15 cellular contexts compared by ENCODE assay signal in genomic region chr3:132556467-132557159, GRCh38. TPM values are rescaled to one million over a fixed set of nuclear protein-coding genes. Genes with fewer than 3 reads are reported as not detected.
DNase-seq lines count a peak whose midpoint lies in the region; ATAC-seq and TF ChIP-seq lines count a peak whose summit lies in the region.
"Had no signal": no experiment of that assay in that cellular context is flagged by ENCODE, and none has a peak within 500 bp of the region (broad histone marks: within the 10 kb centered on the region; RNA-seq: fewer than 3 reads in every experiment).

No MANE protein-coding gene starts in this region.

- H3K9me3 ChIP-seq in A673 (ENCODE audit: low read depth, low read length, poor library complexity, severe bottlenecking) = no peaks in the 10 kb centered on the region

- no peaks in the 10 kb centered on the region for H3K27me3 ChIP-seq in A673 (replicated peaks; ENCODE audit: insufficient read depth, low read depth, low read length, poor library complexity)

- H3K36me3 ChIP-seq in A673 (ENCODE audit: insufficient read depth, low read length, poor library complexity, severe bottlenecking) = no peaks in the 10 kb centered on the region

- TF ChIP-seq CTCF in A673 (conservative IDR thresholded peaks at IDR 0.05; ENCODE audit: low read depth, low read length) (no peak), omental fat pad (IDR thresholded peaks at IDR 0.05) (no peak), coronary artery (IDR thresholded peaks at IDR 0.05) (no peak)

- H3K4me3 ChIP-seq in A673 (ENCODE audit: low read depth, low read length, poor library complexity, severe bottlenecking) (no peak overlapping the region), coronary artery (no peak overlapping the region)

- no peak overlapping the region for H3K27ac ChIP-seq in A673 (ENCODE audit: low read depth, low read length, poor library complexity, severe bottlenecking)
- peak overlapping the region in 1 of 2 donors; percentile 36 for H3K27ac ChIP-seq in coronary artery

- DNase-seq in A673 (ENCODE audit: low spot score) (peak; percentile 35), SK-MEL-5 (ENCODE audit: low read depth, low spot score) (peak; percentile 11), Right ventricle myocardium superior (peak; percentile 78), omental fat pad (ENCODE audit: low spot score) (no peak), coronary artery (ENCODE audit: low spot score) (no peak), retina (no peak), hypothalamus (lab: John Stamatoyannopoulos, UW) (no peak)
- DNase-seq: activated CD4-positive, CD25-positive, alpha-beta regulatory T cell; NCI-H1048; stimulated activated naive CD4-positive, alpha-beta T cell treated with Interleukin-2 at 50 U/mL for 16 hours had no signal

- in situ Hi-C loops in SK-MEL-5 (cut with HindIII; ENCODE audit: low pct_unique_long_range_greater_than_20kb, low sequenced_read_pairs) = no loop called here

- POLR2A ChIA-PET in A673 (lab: Charles Lee; ENCODE audit: low non-redundant PET) = no interaction called here

- BruUV-seq in A673 (replicated peaks; lab: Mats Ljungman, UMichigan) = no TSS peak

- intact Hi-C loops in A673 (cut with micrococcal nuclease; ENCODE audit: unreplicated experiment) (no loop called here), Right ventricle myocardium superior (cut with DNase I) (no loop called here)

- ATAC-seq in Right ventricle myocardium superior (ENCODE audit: poor library complexity) (peak; percentile 86), omental fat pad (ENCODE audit: low FRiP score) (peak; percentile 38), HG02973 (IDR thresholded peaks at IDR 0.05; ENCODE audit: unreplicated experiment) (no peak)

- CTCF ChIA-PET in A673 (lab: Charles Lee) = interaction anchor here (1.2 kb wide), 1 partner anchor 21 kb away, joined by 3 read pairs; no protein-coding TSS in a partner anchor

- no peaks in the 10 kb centered on the region for H3K4me1 ChIP-seq in A673 (ENCODE audit: insufficient read depth, low read length, poor library complexity, severe bottlenecking)

RNA-seq across cellular contexts. Expression of gene ACKR4, which starts 40.5 kb away (rescaled TPM):
- total RNA-seq in A673 (2021) (not detected in 2 replicates), Right ventricle myocardium superior (2.9 TPM), omental fat pad (1 to 10 TPM in 3 of 4 donors, not detected in 1; 1.4 to 3.2 (median 2.8) TPM)
- total RNA-seq in SK-MEL-5 (2014; rRNA removed; shearing (Covaris generic)) = not detected in 2 replicates
- polyA plus RNA-seq in SK-MEL-5 (2015; cell fraction: cytosol; rRNA removed) = not detected in 2 replicates
- 0.43 TPM in 1 of 2 replicates, not detected in the other for polyA plus RNA-seq in SK-MEL-5 (2015; cell fraction: nucleus; rRNA removed)
- total RNA-seq: activated T-helper 2 cell treated with anti-CD3 and anti-CD28 coated beads, Interferon-gamma antibody, Interleukin-2, Interleukin-4, amounts not matched to agents 10 μg/mL and 5 μg/mL and 100 μg/mL, durations not matched to agents 14 hours and 24 hours and 36 hours; astrocyte; G401; T-helper 1 cell treated with Interleukin-12 subunit alpha and Interleukin-12 subunit beta and Interleukin-4 antibody, amounts not matched to agents 30 ng/mL and 1 ng/mL, for 36 hours had no signal

Comparison
In these comparisons a context has a peak if more than half of its experiments do, and no peak if none do; other contexts are left out.
1. DNase-seq: peak in A673 (single experiment), SK-MEL-5 (single experiment) and Right ventricle myocardium superior (single experiment); none in omental fat pad (single experiment), coronary artery (single experiment), retina (single experiment) and hypothalamus (0 of 51).